11 cellular contexts compared by ENCODE assay signal in genomic region chr13:52695856-52696255, GRCh38. TPM values are rescaled to one million over a fixed set of nuclear protein-coding genes. Genes with fewer than 3 reads are reported as not detected.
DNase-seq lines count a peak whose midpoint lies in the region; ATAC-seq and TF ChIP-seq lines count a peak whose summit lies in the region.
"Had no signal": no experiment of that assay in that cellular context is flagged by ENCODE, and none has a peak within 500 bp of the region (broad histone marks: within the 10 kb centered on the region; RNA-seq: fewer than 3 reads in every experiment).

No MANE protein-coding gene starts in this region.

- no peaks in the 10 kb centered on the region for H4K20me1 ChIP-seq in osteoblast (ENCODE audit: insufficient read depth, low read length)

- H3K27me3 Mint-ChIP-seq in T-helper 1 cell treated with Interleukin-12 subunit alpha and Interleukin-12 subunit beta and Interleukin-4 antibody, amounts not matched to agents 30 μg/mL and 1 μg/mL, for 36 hours (ENCODE audit: low read depth), result no peaks in the 10 kb centered on the region

- H3K4me1 Mint-ChIP-seq in T-helper 1 cell treated with Interleukin-12 subunit alpha and Interleukin-12 subunit beta and Interleukin-4 antibody, amounts not matched to agents 30 μg/mL and 1 μg/mL, for 36 hours (ENCODE audit: low read depth), result peaks cover 12% of the 10 kb centered on the region

- no peak overlapping the region for H3K4me3 Mint-ChIP-seq in T-helper 1 cell treated with Interleukin-12 subunit alpha and Interleukin-12 subunit beta and Interleukin-4 antibody, amounts not matched to agents 30 μg/mL and 1 μg/mL, for 36 hours

- H3K27me3 ChIP-seq in osteoblast (ENCODE audit: insufficient read depth, low read length), result no peaks in the 10 kb centered on the region

- no peaks in the 10 kb centered on the region for H3K36me3 ChIP-seq in osteoblast (ENCODE audit: insufficient read depth, low read length)

- no peak overlapping the region for H2AFZ ChIP-seq in osteoblast (ENCODE audit: low read length)

- peaks cover 7% of the 10 kb centered on the region for H3K36me3 Mint-ChIP-seq in T-helper 1 cell treated with Interleukin-12 subunit alpha and Interleukin-12 subunit beta and Interleukin-4 antibody, amounts not matched to agents 30 μg/mL and 1 μg/mL, for 36 hours (ENCODE audit: low read depth)

- no peak for TF ChIP-seq CTCF in osteoblast (IDR thresholded peaks at IDR 0.05; ENCODE audit: extremely low read depth, low read depth, low read length)

- peak overlapping the region; percentile 56 for H3K27ac Mint-ChIP-seq in T-helper 1 cell treated with Interleukin-12 subunit alpha and Interleukin-12 subunit beta and Interleukin-4 antibody, amounts not matched to agents 30 μg/mL and 1 μg/mL, for 36 hours

- ATAC-seq in HG02642 (IDR thresholded peaks at IDR 0.05; ENCODE audit: poor library complexity, unreplicated experiment) (peak; percentile 60), HG02678 (IDR thresholded peaks at IDR 0.05; ENCODE audit: unreplicated experiment) (no peak)
- ATAC-seq: SK-N-SH treated with all-trans-retinoic acid at 6 μM for 48 hours had no signal

- H3K4me3 ChIP-seq in osteoblast (ENCODE audit: insufficient read depth, low read length), result no peak overlapping the region

- DNase-seq in NOMO-1 treated with DMSO at 0.1 percent for 48 hours (lab: John Stamatoyannopoulos, UW; ENCODE audit: unreplicated experiment), result peak; percentile 51
- DNase-seq in NOMO-1 treated with dmso at 0.1 percent for 144 hours (lab: John Stamatoyannopoulos, UW; ENCODE audit: unreplicated experiment), result no peak
- DNase-seq in osteoblast (ENCODE audit: insufficient read length, low spot score, missing footprints), result peak; percentile 26
- DNase-seq in NCI-H2171 treated with DMSO at 0.1 percent for 48 hours (lab: John Stamatoyannopoulos, UW), result no peak
- no peak for DNase-seq in stimulated activated naive CD4-positive, alpha-beta T cell (lab: John Stamatoyannopoulos, UW)

- no peak overlapping the region for H3K4me2 ChIP-seq in osteoblast (ENCODE audit: insufficient read depth, low read length)

- no peaks in the 10 kb centered on the region for H3K79me2 ChIP-seq in osteoblast (ENCODE audit: insufficient read depth, low read length)

- no peak overlapping the region for H3K27ac ChIP-seq in osteoblast (ENCODE audit: low read depth, low read length)
- H3K27ac ChIP-seq: 22Rv1 had no signal

- no peaks in the 10 kb centered on the region for H3K9me3 Mint-ChIP-seq in T-helper 1 cell treated with Interleukin-12 subunit alpha and Interleukin-12 subunit beta and Interleukin-4 antibody, amounts not matched to agents 30 μg/mL and 1 μg/mL, for 36 hours

- no peaks in the 10 kb centered on the region for H3K9me3 ChIP-seq in osteoblast (ENCODE audit: low read depth, low read length)

- no peaks in the 10 kb centered on the region for H3K4me1 ChIP-seq in osteoblast (ENCODE audit: insufficient read depth, low read length)

RNA-seq across cellular contexts. Expression of gene SUGT1, which starts 43.2 kb away (rescaled TPM):
- total RNA-seq in osteoblast, result 30.4 and 30.9 TPM in 2 replicates

RNA-seq across cellular contexts. Expression of gene CNMD, which starts 43.8 kb away (rescaled TPM):
- not detected in 2 replicates for total RNA-seq in osteoblast
- total RNA-seq: lung microvascular endothelial cell had no signal

RNA-seq across cellular contexts. Expression of gene HNRNPA1L2, which starts 53.6 kb away (rescaled TPM):
- 2.9 and 3.6 TPM in 2 replicates for total RNA-seq in osteoblast

Comparison
In these comparisons a context has a peak if more than half of its experiments do, and no peak if none do; other contexts are left out.
1. DNase-seq: peak in NOMO-1 treated with DMSO at 0.1 percent for 48 hours (single experiment) and osteoblast (single experiment); none in NOMO-1 treated with dmso at 0.1 percent for 144 hours (single experiment), NCI-H2171 treated with DMSO at 0.1 percent for 48 hours (single experiment) and stimulated activated naive CD4-positive, alpha-beta T cell (0 of 6).